In the genomic region with DNA sequence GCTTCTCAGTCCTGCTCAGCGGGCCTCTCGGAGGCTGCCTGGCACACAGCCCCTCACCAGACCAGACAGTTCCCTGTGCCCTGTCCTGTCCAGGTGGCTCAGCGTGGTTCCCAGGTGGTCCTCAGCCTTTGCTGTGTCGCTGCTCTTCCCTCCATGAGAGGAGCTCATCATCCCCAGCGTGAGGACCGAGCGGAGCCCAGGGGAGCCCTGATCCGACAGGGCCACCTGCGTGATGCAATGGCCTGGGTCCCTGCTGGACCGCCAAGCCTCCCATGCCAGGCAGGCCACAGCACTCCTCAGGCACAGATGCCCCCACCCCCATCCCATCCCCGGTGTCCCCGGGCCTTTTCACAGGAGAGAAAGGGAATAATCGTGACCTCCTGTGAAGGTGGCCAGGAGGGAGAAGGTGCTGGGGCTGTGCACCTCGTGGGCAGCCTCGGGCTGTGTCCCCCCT, we compare ENCODE assay signal across 19 cellular contexts.
"Had no signal": no experiment of that assay in that cellular context is flagged by ENCODE, and none has a peak within 500 bp of the region (broad histone marks: within the 10 kb centered on the region; RNA-seq: fewer than 3 reads in every experiment).

No MANE protein-coding gene starts in this region.

- H3K27ac ChIP-seq: coronary artery, prostate gland, thyroid gland had no signal

- ATAC-seq: activated CD8-positive, alpha-beta T cell treated with anti-CD3 and anti-CD28 coated beads for 36 hours; activated naive CD4-positive, alpha-beta T cell treated with anti-CD3 and anti-CD28 coated beads, Interleukin-2, amount 50 U/mL, for 72 hours; naive thymus-derived CD8-positive, alpha-beta T cell; stimulated activated memory B cell treated with anti-CD40 and anti-IgM and Interleukin-4, amounts not matched to agents 10 μg/mL and 1 μg/mL and 100 μg/mL, for 72 hours; WTC11 had no signal

- H3K36me3 Mint-ChIP-seq: activated naive CD4-positive, alpha-beta T cell treated with anti-CD3 and anti-CD28 coated beads, Interleukin-2, amount 50 U/mL, for 72 hours; naive thymus-derived CD8-positive, alpha-beta T cell; stimulated activated memory B cell treated with anti-CD40 and anti-IgM and Interleukin-4, amounts not matched to agents 10 μg/mL and 1 μg/mL and 100 μg/mL, for 72 hours; WTC11 had no signal

- H3K9me3 ChIP-seq: prostate gland, thyroid gland had no signal

- H3K27me3 ChIP-seq: thyroid gland had no signal

- DNase-seq: activated CD4-positive, alpha-beta T cell treated with anti-CD3 and anti-CD28 coated beads for 48 hours; activated CD8-positive, alpha-beta memory T cell treated with anti-CD3 and anti-CD28 coated beads, Interleukin-2, amount 50 U/mL, for 4 hours; activated effector memory CD4-positive, alpha-beta T cell treated with anti-CD3 and anti-CD28 coated beads, Interleukin-2, amount 50 U/mL, for 16 hours; activated T-cell treated with anti-CD3 and anti-CD28 coated beads, Interleukin-2, amount 50 U/mL, for 48 hours; central memory CD4-positive, alpha-beta T cell; effector CD4-positive, alpha-beta T cell; foreskin fibroblast; glutamatergic neuron; mammary epithelial cell; stimulated activated CD4-positive, alpha-beta T cell treated with anti-CD3 and anti-CD28 coated beads, Interleukin-2, amount 100 ng/mL, for 48 hours had no signal

- H3K27ac Mint-ChIP-seq: activated CD8-positive, alpha-beta T cell treated with anti-CD3 and anti-CD28 coated beads for 36 hours; activated naive CD4-positive, alpha-beta T cell treated with anti-CD3 and anti-CD28 coated beads, Interleukin-2, amount 50 U/mL, for 72 hours; stimulated activated memory B cell treated with anti-CD40 and anti-IgM and Interleukin-4, amounts not matched to agents 10 μg/mL and 1 μg/mL and 100 μg/mL, for 72 hours; T-helper 1 cell treated with Interleukin-12 subunit alpha and Interleukin-12 subunit beta and Interleukin-4 antibody, amounts not matched to agents 30 μg/mL and 1 μg/mL, for 36 hours; WTC11 had no signal

- H3K4me3 Mint-ChIP-seq: activated CD8-positive, alpha-beta T cell treated with anti-CD3 and anti-CD28 coated beads for 36 hours; naive thymus-derived CD8-positive, alpha-beta T cell; stimulated activated memory B cell treated with anti-CD40 and anti-IgM and Interleukin-4, amounts not matched to agents 10 μg/mL and 1 μg/mL and 100 μg/mL, for 72 hours; T-helper 1 cell treated with Interleukin-12 subunit alpha and Interleukin-12 subunit beta and Interleukin-4 antibody, amounts not matched to agents 30 μg/mL and 1 μg/mL, for 36 hours; WTC11 had no signal

- H3K36me3 ChIP-seq: prostate gland, thyroid gland had no signal

- H3K4me3 ChIP-seq: coronary artery, prostate gland, thyroid gland had no signal
